1 cellular context compared by ENCODE assay signal in genomic region chr13:21976159-21976558, GRCh38.
TF ChIP-seq lines count a peak whose summit lies in the region.

No MANE protein-coding gene starts in this region.

TF ChIP-seq in GM23338, 12 proteins besides CTCF, POLR2A, EP300 and RAD21 (continued from another document):
- TF ChIP-seq, protein P1, sequence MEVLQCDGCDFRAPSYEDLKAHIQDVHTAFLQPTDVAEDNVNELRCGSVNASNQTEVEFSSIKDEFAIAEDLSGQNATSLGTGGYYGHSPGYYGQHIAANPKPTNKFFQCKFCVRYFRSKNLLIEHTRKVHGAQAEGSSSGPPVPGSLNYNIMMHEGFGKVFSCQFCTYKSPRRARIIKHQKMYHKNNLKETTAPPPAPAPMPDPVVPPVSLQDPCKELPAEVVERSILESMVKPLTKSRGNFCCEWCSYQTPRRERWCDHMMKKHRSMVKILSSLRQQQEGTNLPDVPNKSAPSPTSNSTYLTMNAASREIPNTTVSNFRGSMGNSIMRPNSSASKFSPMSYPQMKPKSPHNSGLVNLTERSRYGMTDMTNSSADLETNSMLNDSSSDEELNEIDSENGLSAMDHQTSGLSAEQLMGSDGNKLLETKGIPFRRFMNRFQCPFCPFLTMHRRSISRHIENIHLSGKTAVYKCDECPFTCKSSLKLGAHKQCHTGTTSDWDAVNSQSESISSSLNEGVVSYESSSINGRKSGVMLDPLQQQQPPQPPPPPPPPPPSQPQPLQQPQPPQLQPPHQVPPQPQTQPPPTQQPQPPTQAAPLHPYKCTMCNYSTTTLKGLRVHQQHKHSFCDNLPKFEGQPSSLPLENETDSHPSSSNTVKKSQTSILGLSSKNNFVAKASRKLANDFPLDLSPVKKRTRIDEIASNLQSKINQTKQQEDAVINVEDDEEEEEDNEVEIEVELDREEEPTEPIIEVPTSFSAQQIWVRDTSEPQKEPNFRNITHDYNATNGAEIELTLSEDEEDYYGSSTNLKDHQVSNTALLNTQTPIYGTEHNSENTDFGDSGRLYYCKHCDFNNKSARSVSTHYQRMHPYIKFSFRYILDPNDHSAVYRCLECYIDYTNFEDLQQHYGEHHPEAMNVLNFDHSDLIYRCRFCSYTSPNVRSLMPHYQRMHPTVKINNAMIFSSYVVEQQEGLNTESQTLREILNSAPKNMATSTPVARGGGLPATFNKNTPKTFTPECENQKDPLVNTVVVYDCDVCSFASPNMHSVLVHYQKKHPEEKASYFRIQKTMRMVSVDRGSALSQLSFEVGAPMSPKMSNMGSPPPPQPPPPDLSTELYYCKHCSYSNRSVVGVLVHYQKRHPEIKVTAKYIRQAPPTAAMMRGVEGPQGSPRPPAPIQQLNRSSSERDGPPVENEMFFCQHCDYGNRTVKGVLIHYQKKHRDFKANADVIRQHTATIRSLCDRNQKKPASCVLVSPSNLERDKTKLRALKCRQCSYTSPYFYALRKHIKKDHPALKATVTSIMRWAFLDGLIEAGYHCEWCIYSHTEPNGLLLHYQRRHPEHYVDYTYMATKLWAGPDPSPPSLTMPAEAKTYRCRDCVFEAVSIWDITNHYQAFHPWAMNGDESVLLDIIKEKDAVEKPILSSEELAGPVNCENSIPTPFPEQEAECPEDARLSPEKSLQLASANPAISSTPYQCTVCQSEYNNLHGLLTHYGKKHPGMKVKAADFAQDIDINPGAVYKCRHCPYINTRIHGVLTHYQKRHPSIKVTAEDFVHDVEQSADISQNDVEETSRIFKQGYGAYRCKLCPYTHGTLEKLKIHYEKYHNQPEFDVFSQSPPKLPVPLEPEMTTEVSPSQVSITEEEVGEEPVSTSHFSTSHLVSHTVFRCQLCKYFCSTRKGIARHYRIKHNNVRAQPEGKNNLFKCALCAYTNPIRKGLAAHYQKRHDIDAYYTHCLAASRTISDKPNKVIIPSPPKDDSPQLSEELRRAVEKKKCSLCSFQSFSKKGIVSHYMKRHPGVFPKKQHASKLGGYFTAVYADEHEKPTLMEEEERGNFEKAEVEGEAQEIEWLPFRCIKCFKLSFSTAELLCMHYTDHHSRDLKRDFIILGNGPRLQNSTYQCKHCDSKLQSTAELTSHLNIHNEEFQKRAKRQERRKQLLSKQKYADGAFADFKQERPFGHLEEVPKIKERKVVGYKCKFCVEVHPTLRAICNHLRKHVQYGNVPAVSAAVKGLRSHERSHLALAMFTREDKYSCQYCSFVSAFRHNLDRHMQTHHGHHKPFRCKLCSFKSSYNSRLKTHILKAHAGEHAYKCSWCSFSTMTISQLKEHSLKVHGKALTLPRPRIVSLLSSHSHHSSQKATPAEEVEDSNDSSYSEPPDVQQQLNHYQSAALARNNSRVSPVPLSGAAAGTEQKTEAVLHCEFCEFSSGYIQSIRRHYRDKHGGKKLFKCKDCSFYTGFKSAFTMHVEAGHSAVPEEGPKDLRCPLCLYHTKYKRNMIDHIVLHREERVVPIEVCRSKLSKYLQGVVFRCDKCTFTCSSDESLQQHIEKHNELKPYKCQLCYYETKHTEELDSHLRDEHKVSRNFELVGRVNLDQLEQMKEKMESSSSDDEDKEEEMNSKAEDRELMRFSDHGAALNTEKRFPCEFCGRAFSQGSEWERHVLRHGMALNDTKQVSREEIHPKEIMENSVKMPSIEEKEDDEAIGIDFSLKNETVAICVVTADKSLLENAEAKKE (CRISPR knock-in tag; IDR thresholded peaks at IDR 0.05): no peak
- no peak for TF ChIP-seq ETS1 (IDR thresholded peaks at IDR 0.05)
- TF ChIP-seq EZH2 (IDR thresholded peaks at IDR 0.05; ENCODE audit: low read depth, unreplicated experiment): no peak
- TF ChIP-seq CREB1 (CRISPR knock-in tag; IDR thresholded peaks at IDR 0.05; ENCODE audit: low read depth): no peak
- no peak for TF ChIP-seq REST (IDR thresholded peaks at IDR 0.05; ENCODE audit: unreplicated experiment)
- no peak for TF ChIP-seq POLR2AphosphoS5 (IDR thresholded peaks at IDR 0.05; ENCODE audit: low read depth)
- TF ChIP-seq STAT1 (IDR thresholded peaks at IDR 0.05; ENCODE audit: unreplicated experiment): no peak
- TF ChIP-seq NANOG (IDR thresholded peaks at IDR 0.05; ENCODE audit: borderline replicate concordance): no peak
- TF ChIP-seq ZNF331 (CRISPR knock-in tag; IDR thresholded peaks at IDR 0.05; ENCODE audit: low read depth): no peak
